In the genomic region with DNA sequence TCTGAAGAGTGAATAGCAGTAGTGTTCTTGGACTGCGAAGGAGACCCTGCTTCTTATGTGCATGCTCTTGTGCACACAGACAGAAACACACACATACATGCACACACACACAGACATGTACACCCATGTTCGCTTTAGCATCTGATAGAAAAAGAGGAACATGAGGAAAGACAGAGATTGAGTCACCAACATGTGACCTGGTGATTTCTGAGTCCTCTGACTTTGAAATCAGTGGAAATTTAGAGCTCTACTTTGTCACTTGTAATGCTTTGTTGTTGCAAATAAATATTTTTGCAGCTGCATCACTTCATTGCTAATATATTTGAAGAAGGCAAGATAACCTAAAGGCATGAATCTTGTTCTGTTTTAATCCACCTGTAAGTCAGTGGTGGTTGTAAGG, we compare ENCODE assay signal across 11 cellular contexts. TPM values are rescaled to one million over a fixed set of nuclear protein-coding genes. Genes with fewer than 3 reads are reported as not detected.
DNase-seq lines count a peak whose midpoint lies in the region; ATAC-seq and TF ChIP-seq lines count a peak whose summit lies in the region.
"Had no signal": no experiment of that assay in that cellular context is flagged by ENCODE, and none has a peak within 500 bp of the region (broad histone marks: within the 10 kb centered on the region; RNA-seq: fewer than 3 reads in every experiment).

No MANE protein-coding gene starts in this region.

- H3K4me3 Mint-ChIP-seq in HFFc6 (peak overlapping the region; percentile 67), T-cell (peak overlapping the region in 1 of 3 donors; percentile 69)
- H3K4me3 Mint-ChIP-seq in stimulated activated naive CD8-positive, alpha-beta T cell treated with anti-CD3 and anti-CD28 coated beads, Interleukin-15, amount 100 ng/mL, for 72 hours = peak overlapping the region; percentile 2 to 24

- H3K4me3 ChIP-seq in esophagus (ENCODE audit: low read depth in 1 of 2, low read length in 2 of 2) (no peak overlapping the region), heart left ventricle (no peak overlapping the region)

- 77 to 89% methylated on average over 2 of the region's 2 CpGs for WGBS in esophagus, 2 donors
- WGBS in heart left ventricle, 4 donors = 85 to 93% (median 91%) methylated on average over 2 of the region's 2 CpGs

- H3K4me1 Mint-ChIP-seq in HFFc6 (ENCODE audit: low read depth) (peaks cover 100% of the 10 kb centered on the region), T-cell (peaks cover 100% of the 10 kb centered on the region in 3 donors)
- peaks cover 100% of the 10 kb centered on the region for H3K4me1 Mint-ChIP-seq in stimulated activated naive CD8-positive, alpha-beta T cell treated with anti-CD3 and anti-CD28 coated beads, Interleukin-15, amount 100 ng/mL, for 72 hours

- ATAC-seq in T-cell (replicated peaks in 1 of 4) (no peak), omental fat pad (ENCODE audit: low FRiP score) (no peak), HG03571 (IDR thresholded peaks at IDR 0.05; ENCODE audit: unreplicated experiment) (no peak), heart left ventricle (no peak), sciatic nerve (no peak)
- no peak for ATAC-seq in stimulated activated naive CD8-positive, alpha-beta T cell treated with anti-CD3 and anti-CD28 coated beads, Interleukin-15, amount 100 ng/mL, for 72 hours
- ATAC-seq: left ventricle myocardium superior had no signal

- peaks cover 9 to 22% of the 10 kb centered on the region in 2 donors for H3K4me1 ChIP-seq in esophagus (ENCODE audit: control insufficient read depth in 2 of 2, insufficient read depth in 2 of 2, low read length in 1 of 2)
- H3K4me1 ChIP-seq in heart left ventricle = peaks cover 0 to 100% (median 40%) of the 10 kb centered on the region in 12 donors

- peaks cover 73% of the 10 kb centered on the region for H3K36me3 Mint-ChIP-seq in HFFc6 (ENCODE audit: low read depth)
- H3K36me3 Mint-ChIP-seq in T-cell = peaks cover 55% of the 10 kb centered on the region

- POLR2A ChIA-PET in T-cell (lab: Charles Lee) = interaction anchor here (0.5 to 10.8 kb wide), 23 partner anchors 9 to 1225 kb away, joined by 3 to 165 read pairs (median 4); a partner anchor contains a TSS

- intact Hi-C loops in heart left ventricle (cut with DNase I) = no loop called here
- intact Hi-C loops in sciatic nerve (cut with DNase I) = no loop called here

- no peak for TF ChIP-seq POLR2A in heart left ventricle (IDR thresholded peaks at IDR 0.05)

- TF ChIP-seq CTCF in HFFc6 (IDR thresholded peaks at IDR 0.05) (no peak), omental fat pad (IDR thresholded peaks at IDR 0.05) (no peak), heart left ventricle (IDR thresholded peaks at IDR 0.05) (no peak)

- DNase-seq in HFFc6 = no peak
- no peak for DNase-seq in T-cell
- DNase-seq in stimulated activated naive CD8-positive, alpha-beta T cell treated with anti-CD3 and anti-CD28 coated beads, Interleukin-15, amount 100 ng/mL, for 72 hours = no peak
- no peak for DNase-seq in omental fat pad (ENCODE audit: low spot score)
- DNase-seq in heart left ventricle = no peak
- DNase-seq in sciatic nerve (ENCODE audit: low spot score) = no peak
- DNase-seq: activated CD4-positive, alpha-beta T cell treated with anti-CD3 and anti-CD28 coated beads for 48 hours; effector CD4-positive, alpha-beta T cell; left ventricle myocardium superior had no signal

- H3K36me3 ChIP-seq in esophagus (ENCODE audit: control insufficient read depth in 2 of 2, insufficient read depth in 2 of 2, low read length in 1 of 2) (no peaks in the 10 kb centered on the region), heart left ventricle (peaks cover 0 to 27% (median 0%) of the 10 kb centered on the region in 9 donors)

- H3K9me3 Mint-ChIP-seq in HFFc6 (no peaks in the 10 kb centered on the region), T-cell (no peaks in the 10 kb centered on the region)
- no peaks in the 10 kb centered on the region for H3K9me3 Mint-ChIP-seq in stimulated activated naive CD8-positive, alpha-beta T cell treated with anti-CD3 and anti-CD28 coated beads, Interleukin-15, amount 100 ng/mL, for 72 hours

- H3K27ac Mint-ChIP-seq in HFFc6 = peak overlapping the region; percentile 99
- H3K27ac Mint-ChIP-seq in T-cell = peak overlapping the region; percentile 100
- H3K27ac Mint-ChIP-seq in stimulated activated naive CD8-positive, alpha-beta T cell treated with anti-CD3 and anti-CD28 coated beads, Interleukin-15, amount 100 ng/mL, for 72 hours = no peak overlapping the region

- CTCF ChIA-PET in T-cell (lab: Charles Lee) = interaction anchor here (0.6 to 2.6 kb wide), 20 partner anchors 8 to 188 kb away, joined by 3 to 11 read pairs (median 4); a partner anchor contains a TSS

- H3K9me3 ChIP-seq in esophagus (ENCODE audit: control insufficient read depth in 2 of 2, insufficient read depth in 1 of 2, low read depth in 1 of 2, low read length in 1 of 2) (no peaks in the 10 kb centered on the region), heart left ventricle (no peaks in the 10 kb centered on the region)

- H3K27ac ChIP-seq in esophagus (ENCODE audit: low read depth in 2 of 2, low read length in 1 of 2) (peak overlapping the region; percentile 22 to 41), heart left ventricle (peak overlapping the region in 2 of 12 donors; percentile 23 to 91)

- peaks cover 14% of the 10 kb centered on the region; the same call in 1 of the 2 replicates for H3K27me3 Mint-ChIP-seq in HFFc6 (ENCODE audit: insufficient read depth)
- no peaks in the 10 kb centered on the region for H3K27me3 Mint-ChIP-seq in T-cell
- H3K27me3 Mint-ChIP-seq in stimulated activated naive CD8-positive, alpha-beta T cell treated with anti-CD3 and anti-CD28 coated beads, Interleukin-15, amount 100 ng/mL, for 72 hours = no peaks in the 10 kb centered on the region

- H3K27me3 ChIP-seq in esophagus (ENCODE audit: control insufficient read depth in 1 of 2, insufficient read depth in 2 of 2, low read length in 2 of 2) (no peaks in the 10 kb centered on the region), heart left ventricle (no peaks in the 10 kb centered on the region)

RNA-seq across cellular contexts. Expression of a gene that starts 23.8 kb away (rescaled TPM):
- 1,000 to 10,000 TPM; 1,912 to 2,221 (median 2,175) TPM for total RNA-seq in HFFc6 (2021; fragmentation: NEBNext Ultra II Directional; extraction: Animal tissue kit (Norgen Biotek cat#: 25700))
- total RNA-seq in T-cell (1,000 to 10,000 TPM in 1 of 5 donors, 100 to 1,000 TPM in 4; 732 to 1,108 (median 781) TPM), omental fat pad (100 to 1,000 TPM in 3 of 4 donors, 10 to 100 TPM in 1; 92.7 to 627 (median 158) TPM), heart left ventricle (100 to 1,000 TPM in 2 of 9 donors, 10 to 100 TPM in 7; 15.1 to 210 (median 26.2) TPM), sciatic nerve (188 TPM)
- polyA plus RNA-seq in esophagus (100 to 1,000 TPM; 130 to 161 TPM), heart left ventricle (10 to 100 TPM in 1 of 2 donors, 1 to 10 TPM in 1; 3.9 to 37.4 TPM)

Comparison
In these comparisons a context has a peak if more than half of its experiments do, and no peak if none do; other contexts are left out.
1. H3K27ac Mint-ChIP-seq: peak in HFFc6 (single experiment) and T-cell (2 of 2); none in stimulated activated naive CD8-positive, alpha-beta T cell treated with anti-CD3 and anti-CD28 coated beads, Interleukin-15, amount 100 ng/mL, for 72 hours (0 of 2).